29 cellular contexts compared by ENCODE assay signal in genomic region chr7:79211724-79212123, GRCh38.
DNase-seq lines count a peak whose midpoint lies in the region; ATAC-seq and TF ChIP-seq lines count a peak whose summit lies in the region.
"Had no signal": no experiment of that assay in that cellular context is flagged by ENCODE, and none has a peak within 500 bp of the region (broad histone marks: within the 10 kb centered on the region; RNA-seq: fewer than 3 reads in every experiment).

No MANE protein-coding gene starts in this region.

- 92% methylated on average over 2 of the region's 2 CpGs for WGBS in mammary epithelial cell (ENCODE audit: low coverage, missing lambda C conversion rate)
- WGBS in right cardiac atrium, result 93% methylated on average over 2 of the region's 2 CpGs

- peak; percentile 94 for ATAC-seq in left lobe of liver
- no peak for ATAC-seq in right cardiac atrium
- ATAC-seq in activated CD8-positive, alpha-beta T cell treated with anti-CD3 and anti-CD28 coated beads for 36 hours, result no peak
- ATAC-seq: heart left ventricle, pancreas had no signal

- DNase-seq in NCI-H2029 (lab: John Stamatoyannopoulos, UW) (peak; percentile 48), NCI-H2029 treated with DMSO at 0.1 percent for 48 hours (lab: John Stamatoyannopoulos, UW) (no peak), mammary epithelial cell (peak; percentile 9), left lobe of liver (ENCODE audit: low spot score) (no peak), right cardiac atrium (no peak), SW 1271 (lab: John Stamatoyannopoulos, UW) (no peak), NCI-H524 treated with DMSO at 0.1 percent for 48 hours (lab: John Stamatoyannopoulos, UW) (no peak)
- no peak for DNase-seq in activated CD8-positive, alpha-beta T cell treated with anti-CD3 and anti-CD28 coated beads for 36 hours
- DNase-seq: activated CD4-positive, alpha-beta memory T cell treated with anti-CD3 and anti-CD28 coated beads, Interleukin-2, amount 10 ng/mL, durations not matched to agents 7 days and 5 days; activated CD8-positive, alpha-beta memory T cell treated with anti-CD3 and anti-CD28 coated beads, Interleukin-2, amount 50 U/mL, for 48 hours; activated naive CD4-positive, alpha-beta T cell treated with anti-CD3 and anti-CD28 coated beads, Interleukin-2, amount 10 ng/mL, durations not matched to agents 7 days and 5 days; amniotic stem cell; Calu3; effector CD8-positive, alpha-beta T cell; erythroblast; foreskin melanocyte; GM23248; heart left ventricle; NCI-H1417; NCI-H2081; NCI-H345; pancreas; Peyer's patch; SIG-M5; stimulated activated naive CD4-positive, alpha-beta T cell had no signal

- H3K9me3 ChIP-seq in mammary epithelial cell (replicated peaks; ENCODE audit: insufficient read depth, low read length) (no peaks in the 10 kb centered on the region), right cardiac atrium (ENCODE audit: control insufficient read depth, low read length) (no peaks in the 10 kb centered on the region)
- H3K9me3 ChIP-seq: pancreas, Peyer's patch had no signal

- no peaks in the 10 kb centered on the region for H3K4me1 Mint-ChIP-seq in activated CD8-positive, alpha-beta T cell treated with anti-CD3 and anti-CD28 coated beads for 36 hours (ENCODE audit: low read depth)
- H3K4me1 Mint-ChIP-seq: activated CD4-positive, alpha-beta memory T cell treated with anti-CD3 and anti-CD28 coated beads, Interleukin-2, amount 10 ng/mL, durations not matched to agents 7 days and 5 days; activated naive CD4-positive, alpha-beta T cell treated with anti-CD3 and anti-CD28 coated beads, Interleukin-2, amount 10 ng/mL, durations not matched to agents 7 days and 5 days; memory B cell; neural crest cell had no signal

- no peak overlapping the region for H3K27ac Mint-ChIP-seq in activated CD8-positive, alpha-beta T cell treated with anti-CD3 and anti-CD28 coated beads for 36 hours
- H3K27ac Mint-ChIP-seq: activated CD4-positive, alpha-beta memory T cell treated with anti-CD3 and anti-CD28 coated beads, Interleukin-2, amount 10 ng/mL, durations not matched to agents 7 days and 5 days; activated naive CD4-positive, alpha-beta T cell treated with anti-CD3 and anti-CD28 coated beads, Interleukin-2, amount 10 ng/mL, durations not matched to agents 7 days and 5 days; memory B cell; type B pancreatic cell had no signal

- H3K27ac ChIP-seq in mammary epithelial cell (ENCODE audit: insufficient read depth, low read depth, low read length) (no peak overlapping the region), right cardiac atrium (ENCODE audit: low read length) (no peak overlapping the region)
- H3K27ac ChIP-seq: GM23248, heart left ventricle, pancreas, Peyer's patch had no signal

- POLR2A ChIA-PET in activated CD8-positive, alpha-beta T cell treated with anti-CD3 and anti-CD28 coated beads for 36 hours (lab: Charles Lee), result no interaction called here

- no peaks in the 10 kb centered on the region for H4K20me1 ChIP-seq in mammary epithelial cell (ENCODE audit: insufficient read depth, low read length)

- H3K27me3 ChIP-seq in mammary epithelial cell (ENCODE audit: insufficient read depth, low read length), result no peaks in the 10 kb centered on the region
- H3K27me3 ChIP-seq in right cardiac atrium (ENCODE audit: control insufficient read depth, insufficient read depth), result no peaks in the 10 kb centered on the region
- H3K27me3 ChIP-seq: heart left ventricle, pancreas, Peyer's patch had no signal

- no peaks in the 10 kb centered on the region for H3K79me2 ChIP-seq in mammary epithelial cell (ENCODE audit: insufficient read depth, low read length)

- peaks cover 2% of the 10 kb centered on the region for H3K27me3 Mint-ChIP-seq in activated CD8-positive, alpha-beta T cell treated with anti-CD3 and anti-CD28 coated beads for 36 hours
- H3K27me3 Mint-ChIP-seq: activated CD4-positive, alpha-beta memory T cell treated with anti-CD3 and anti-CD28 coated beads, Interleukin-2, amount 10 ng/mL, durations not matched to agents 7 days and 5 days; activated naive CD4-positive, alpha-beta T cell treated with anti-CD3 and anti-CD28 coated beads, Interleukin-2, amount 10 ng/mL, durations not matched to agents 7 days and 5 days; memory B cell; type B pancreatic cell had no signal

- H3K4me2 ChIP-seq in mammary epithelial cell (ENCODE audit: insufficient read depth, low read depth, low read length), result no peak overlapping the region
- H3K4me2 ChIP-seq: smooth muscle cell had no signal

- in situ Hi-C loops in mammary epithelial cell (cut with MboI; ENCODE audit: low sequenced_read_pairs in 2 of 2), result no loop called here

- dilution Hi-C loops in mammary epithelial cell (cut with HindIII; ENCODE audit: low sequenced_read_pairs), result no loop called here

- no peak overlapping the region for H3K9ac ChIP-seq in mammary epithelial cell (ENCODE audit: insufficient read depth, low read length)
- H3K9ac ChIP-seq: GM23248 had no signal

- H3K4me3 ChIP-seq in mammary epithelial cell (replicated peaks in 1 of 3; ENCODE audit: insufficient read depth in 1 of 3, low read depth in 2 of 3, low read length in 3 of 3) (no peak overlapping the region), right cardiac atrium (ENCODE audit: low read length) (no peak overlapping the region)
- H3K4me3 ChIP-seq: GM23248, heart left ventricle, pancreas, Peyer's patch, smooth muscle cell had no signal

- no peaks in the 10 kb centered on the region for H3K36me3 ChIP-seq in mammary epithelial cell (ENCODE audit: insufficient read depth, low read length)
- H3K36me3 ChIP-seq: heart left ventricle, pancreas, Peyer's patch had no signal

- no peaks in the 10 kb centered on the region for H3K36me3 Mint-ChIP-seq in activated CD8-positive, alpha-beta T cell treated with anti-CD3 and anti-CD28 coated beads for 36 hours (ENCODE audit: low read depth)
- H3K36me3 Mint-ChIP-seq: activated naive CD4-positive, alpha-beta T cell treated with anti-CD3 and anti-CD28 coated beads, Interleukin-2, amount 10 ng/mL, durations not matched to agents 7 days and 5 days; memory B cell; type B pancreatic cell had no signal

- no TSS peak for BruUV-seq in mammary epithelial cell (replicated peaks; lab: Mats Ljungman, UMichigan)

- intact Hi-C loops in mammary epithelial cell (cut with micrococcal nuclease), result no loop called here
- intact Hi-C loops in right cardiac atrium (cut with DNase I), result no loop called here
- intact Hi-C loops in activated CD8-positive, alpha-beta T cell treated with anti-CD3 and anti-CD28 coated beads for 36 hours (cut with micrococcal nuclease), result no loop called here

- H3K9me3 Mint-ChIP-seq in activated CD8-positive, alpha-beta T cell treated with anti-CD3 and anti-CD28 coated beads for 36 hours, result peaks cover 4% of the 10 kb centered on the region
- H3K9me3 Mint-ChIP-seq: activated naive CD4-positive, alpha-beta T cell treated with anti-CD3 and anti-CD28 coated beads, Interleukin-2, amount 10 ng/mL, durations not matched to agents 7 days and 5 days; neural crest cell; type B pancreatic cell had no signal

- no peaks in the 10 kb centered on the region for H3K4me1 ChIP-seq in mammary epithelial cell (ENCODE audit: insufficient read depth, low read length)
- H3K4me1 ChIP-seq in right cardiac atrium (ENCODE audit: control insufficient read depth, insufficient read depth, low read length), result peaks cover 2% of the 10 kb centered on the region
- H3K4me1 ChIP-seq: pancreas, Peyer's patch had no signal

- no peak overlapping the region for H3K4me3 Mint-ChIP-seq in activated CD8-positive, alpha-beta T cell treated with anti-CD3 and anti-CD28 coated beads for 36 hours
- H3K4me3 Mint-ChIP-seq: activated CD4-positive, alpha-beta memory T cell treated with anti-CD3 and anti-CD28 coated beads, Interleukin-2, amount 10 ng/mL, durations not matched to agents 7 days and 5 days; activated naive CD4-positive, alpha-beta T cell treated with anti-CD3 and anti-CD28 coated beads, Interleukin-2, amount 10 ng/mL, durations not matched to agents 7 days and 5 days; memory B cell; neural crest cell; type B pancreatic cell had no signal

- TF ChIP-seq CTCF in mammary epithelial cell (conservative IDR thresholded peaks at IDR 0.05 in 1 of 2, IDR thresholded peaks at IDR 0.05 in 1 of 2; ENCODE audit: extremely low read depth in 1 of 2, insufficient read depth in 1 of 2, low read depth in 1 of 2, low read length in 2 of 2), result no peak
- no peak for TF ChIP-seq CTCF in activated CD8-positive, alpha-beta T cell treated with anti-CD3 and anti-CD28 coated beads for 36 hours (IDR thresholded peaks at IDR 0.05)

- no peak overlapping the region for H2AFZ ChIP-seq in mammary epithelial cell (ENCODE audit: low read depth, low read length)
- H2AFZ ChIP-seq: GM23248 had no signal

- CTCF ChIA-PET in mammary epithelial cell (lab: Charles Lee; ENCODE audit: low non-redundant PET), result no interaction called here
- CTCF ChIA-PET in activated CD8-positive, alpha-beta T cell treated with anti-CD3 and anti-CD28 coated beads for 36 hours (lab: Charles Lee), result no interaction called here

Comparison
In these comparisons a context has a peak if more than half of its experiments do, and no peak if none do; other contexts are left out.
1. DNase-seq: peak in NCI-H2029 (single experiment) and mammary epithelial cell (single experiment); none in NCI-H2029 treated with DMSO at 0.1 percent for 48 hours (single experiment), left lobe of liver (single experiment), right cardiac atrium (0 of 3), SW 1271 (0 of 2), NCI-H524 treated with DMSO at 0.1 percent for 48 hours (single experiment) and activated CD8-positive, alpha-beta T cell treated with anti-CD3 and anti-CD28 coated beads for 36 hours (single experiment).